Comparison of ENCODE assay signal across 15 cellular contexts in the genomic region with DNA sequence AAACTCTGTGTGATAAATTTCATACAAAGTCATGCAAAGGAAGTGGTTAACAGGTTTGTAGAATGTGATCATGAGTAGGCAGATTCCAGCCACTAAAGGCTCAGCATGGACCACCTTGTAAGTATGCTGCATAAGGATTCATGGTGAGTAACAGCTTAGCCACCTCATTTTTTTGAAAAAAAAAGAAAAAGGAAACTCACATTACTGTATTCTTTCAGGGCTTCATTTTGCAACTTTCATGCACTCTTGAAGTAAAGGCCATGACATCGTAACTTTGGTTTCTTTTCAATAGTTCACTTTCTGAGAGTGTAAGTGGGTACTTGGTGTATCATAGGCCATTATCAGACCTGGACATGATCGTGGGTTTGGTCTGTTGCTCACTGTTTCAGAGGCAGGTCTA.
DNase-seq lines count a peak whose midpoint lies in the region; ATAC-seq, FAIRE-seq and TF ChIP-seq lines count a peak whose summit lies in the region.
"Had no signal": no experiment of that assay in that cellular context is flagged by ENCODE, and none has a peak within 500 bp of the region (broad histone marks: within the 10 kb centered on the region; RNA-seq: fewer than 3 reads in every experiment).

No MANE protein-coding gene starts in this region.

- no peak for DNase-seq in activated naive CD4-positive, alpha-beta T cell treated with anti-CD3 and anti-CD28 coated beads, Interleukin-2, amount 50 U/mL, for 72 hours (ENCODE audit: low spot score in 2 of 2)
- no peak for DNase-seq in activated naive CD4-positive, alpha-beta T cell treated with anti-CD3 and anti-CD28 coated beads for 36 hours
- no peak for DNase-seq in Panc1 (ENCODE audit: low read depth, low spot score)
- DNase-seq in fibroblast of gingiva (ENCODE audit: low read depth) = peak; percentile 13
- DNase-seq in stimulated activated naive CD8-positive, alpha-beta T cell treated with anti-CD3 and anti-CD28 coated beads, Interleukin-15, Interleukin-2, amounts not matched to agents 100 U/mL and 50 U/mL, for 24 hours = no peak
- no peak for DNase-seq in cerebellum (ENCODE audit: low spot score)
- no peak for DNase-seq in GM19239 (ENCODE audit: insufficient read length, low spot score)
- no peak for DNase-seq in RPMI8226
- DNase-seq: activated CD8-positive, alpha-beta memory T cell treated with anti-CD3 and anti-CD28 coated beads, Interleukin-2, amount 50 U/mL, for 48 hours; DMS 273 treated with DMSO at 0.1 percent for 48 hours; dorsolateral prefrontal cortex; foreskin melanocyte; stimulated activated CD4-positive, alpha-beta T cell treated with anti-CD3 and anti-CD28 coated beads, Interleukin-15, amount 100 ng/mL, for 24 hours had no signal

- peaks cover 4% of the 10 kb centered on the region for H3K4me1 Mint-ChIP-seq in activated naive CD4-positive, alpha-beta T cell treated with anti-CD3 and anti-CD28 coated beads for 36 hours (ENCODE audit: low read depth)

- H3K27ac Mint-ChIP-seq in activated naive CD4-positive, alpha-beta T cell treated with anti-CD3 and anti-CD28 coated beads, Interleukin-2, amount 50 U/mL, for 72 hours = no peak overlapping the region
- no peak overlapping the region for H3K27ac Mint-ChIP-seq in activated naive CD4-positive, alpha-beta T cell treated with anti-CD3 and anti-CD28 coated beads for 36 hours

- peaks cover 4% of the 10 kb centered on the region; the same call in 1 of the 2 replicates for H3K9me3 ChIP-seq in Panc1 (ENCODE audit: control insufficient read depth, insufficient read depth, low read depth, low read length)

- ATAC-seq in activated naive CD4-positive, alpha-beta T cell treated with anti-CD3 and anti-CD28 coated beads, Interleukin-2, amount 50 U/mL, for 72 hours = peak; percentile 28 to 86
- ATAC-seq in Panc1 = no peak
- peak; percentile 73 for ATAC-seq in stimulated activated naive CD8-positive, alpha-beta T cell treated with anti-CD3 and anti-CD28 coated beads, Interleukin-15, Interleukin-2, amounts not matched to agents 100 U/mL and 50 U/mL, for 24 hours

- no peak overlapping the region for H3K4me3 ChIP-seq in Panc1 (ENCODE audit: low read depth in 2 of 2, low read length in 2 of 2)
- H3K4me3 ChIP-seq: dorsolateral prefrontal cortex had no signal

- in situ Hi-C loops in Panc1 (cut with HindIII; ENCODE audit: low pct_unique_long_range_greater_than_20kb, low sequenced_read_pairs) = no loop called here

- H3K4me3 Mint-ChIP-seq in activated naive CD4-positive, alpha-beta T cell treated with anti-CD3 and anti-CD28 coated beads for 36 hours = no peak overlapping the region

- no peak for TF ChIP-seq CTCF in Panc1 (IDR thresholded peaks at IDR 0.05)

- intact Hi-C loops in activated naive CD4-positive, alpha-beta T cell treated with anti-CD3 and anti-CD28 coated beads for 36 hours (cut with micrococcal nuclease) = no loop called here
- intact Hi-C loops in Panc1 (cut with micrococcal nuclease; ENCODE audit: unreplicated experiment) = no loop called here

- H3K36me3 Mint-ChIP-seq in activated naive CD4-positive, alpha-beta T cell treated with anti-CD3 and anti-CD28 coated beads, Interleukin-2, amount 50 U/mL, for 72 hours = no peaks in the 10 kb centered on the region
- no peaks in the 10 kb centered on the region for H3K36me3 Mint-ChIP-seq in activated naive CD4-positive, alpha-beta T cell treated with anti-CD3 and anti-CD28 coated beads for 36 hours (ENCODE audit: low read depth)

- POLR2A ChIA-PET in Panc1 (lab: Charles Lee) = no interaction called here

- BruUV-seq in Panc1 (replicated peaks; lab: Mats Ljungman, UMichigan) = no TSS peak

- no peaks in the 10 kb centered on the region for H3K36me3 ChIP-seq in Panc1 (ENCODE audit: control insufficient read depth, insufficient read depth, low read length)

- CTCF ChIA-PET in activated naive CD4-positive, alpha-beta T cell treated with anti-CD3 and anti-CD28 coated beads for 36 hours (lab: Charles Lee) = no interaction called here
- CTCF ChIA-PET in Panc1 (lab: Charles Lee) = no interaction called here

- H3K27me3 Mint-ChIP-seq in activated naive CD4-positive, alpha-beta T cell treated with anti-CD3 and anti-CD28 coated beads for 36 hours (ENCODE audit: low read depth) = peaks cover 6% of the 10 kb centered on the region

- peaks cover 0 to 1% of the 10 kb centered on the region in 2 donors for H3K9me3 Mint-ChIP-seq in activated naive CD4-positive, alpha-beta T cell treated with anti-CD3 and anti-CD28 coated beads, Interleukin-2, amount 50 U/mL, for 72 hours
- no peaks in the 10 kb centered on the region for H3K9me3 Mint-ChIP-seq in activated naive CD4-positive, alpha-beta T cell treated with anti-CD3 and anti-CD28 coated beads for 36 hours

- no peak for FAIRE-seq in GM19239 (lab: Jason Lieb, UNC)
- FAIRE-seq: islet of Langerhans had no signal

- peaks cover 8% of the 10 kb centered on the region for H3K4me1 ChIP-seq in Panc1 (ENCODE audit: control insufficient read depth, insufficient read depth, low read length)
- H3K4me1 ChIP-seq: parathyroid adenoma had no signal

- H3K27me3 ChIP-seq in Panc1 (ENCODE audit: control insufficient read depth, insufficient read depth, low read length) = no peaks in the 10 kb centered on the region
- H3K27me3 ChIP-seq: dorsolateral prefrontal cortex had no signal

- peak overlapping the region; percentile 10; the same call in 1 of the 2 replicates for H3K27ac ChIP-seq in Panc1 (ENCODE audit: low read length)
- H3K27ac ChIP-seq: parathyroid adenoma had no signal
